ENCODE assay signal across 20 cellular contexts in genomic region chr2:168571061-168571460, GRCh38.
DNase-seq lines count a peak whose midpoint lies in the region; ATAC-seq and TF ChIP-seq lines count a peak whose summit lies in the region.
"Had no signal": no experiment of that assay in that cellular context is flagged by ENCODE, and none has a peak within 500 bp of the region (broad histone marks: within the 10 kb centered on the region; RNA-seq: fewer than 3 reads in every experiment).

No MANE protein-coding gene starts in this region.

- TF ChIP-seq CTCF in epithelial cell of esophagus (IDR thresholded peaks at IDR 0.05; ENCODE audit: insufficient read depth, low read depth, low read length, missing control alignments) (no peak), neutrophil (IDR thresholded peaks at IDR 0.05) (no peak)

- H3K27me3 Mint-ChIP-seq in activated naive CD4-positive, alpha-beta T cell treated with anti-CD3 and anti-CD28 coated beads, Interleukin-2, amount 50 U/mL, for 24 hours: no peaks in the 10 kb centered on the region
- H3K27me3 Mint-ChIP-seq in activated CD8-positive, alpha-beta T cell treated with anti-CD3 and anti-CD28 coated beads, Interleukin-2, amount 10 ng/mL, durations not matched to agents 7 days and 5 days (ENCODE audit: low read depth): no peaks in the 10 kb centered on the region

- no peaks in the 10 kb centered on the region for H3K9me3 ChIP-seq in neutrophil
- H3K9me3 ChIP-seq: ascending aorta, left lung had no signal

- no peak for DNase-seq in activated naive CD4-positive, alpha-beta T cell treated with anti-CD3 and anti-CD28 coated beads, Interleukin-2, amount 50 U/mL, for 16 hours
- DNase-seq in UCSD-AML1 (lab: John Stamatoyannopoulos, UW; ENCODE audit: unreplicated experiment): peak; percentile 20
- DNase-seq in epithelial cell of esophagus (ENCODE audit: low read depth): peak; percentile 83
- DNase-seq in SW480 (ENCODE audit: low spot score): no peak
- no peak for DNase-seq in activated CD8-positive, alpha-beta T cell treated with anti-CD3 and anti-CD28 coated beads, Interleukin-2, amount 10 ng/mL, durations not matched to agents 7 days and 5 days
- DNase-seq: activated naive CD4-positive, alpha-beta T cell treated with anti-CD3 and anti-CD28 coated beads for 36 hours; activated T-cell treated with anti-CD3 and anti-CD28 coated beads, Interleukin-2, amount 50 U/mL, for 48 hours; left lung; midbrain; NCI-H187; NCI-H2227 treated with DMSO at 0.1 percent for 48 hours; OCI-M1; posterior cingulate gyrus; SHP77 treated with DMSO at 0.1 percent for 48 hours; stimulated activated CD4-positive, alpha-beta T cell treated with anti-CD3 and anti-CD28 coated beads, Interleukin-15, amount 100 ng/mL, for 24 hours had no signal

- peaks cover 15 to 18% of the 10 kb centered on the region in 2 experiments for H3K4me1 ChIP-seq in neutrophil (ENCODE audit: control insufficient read depth in 1 of 2, insufficient read depth in 1 of 2, low read depth in 1 of 2, low read length in 1 of 2)
- H3K4me1 ChIP-seq: ascending aorta had no signal

- peak overlapping the region; percentile 47 for H3K27ac ChIP-seq in neutrophil
- H3K27ac ChIP-seq: ascending aorta, left lung had no signal

- H3K36me3 Mint-ChIP-seq in activated naive CD4-positive, alpha-beta T cell treated with anti-CD3 and anti-CD28 coated beads, Interleukin-2, amount 50 U/mL, for 24 hours: peaks cover 15% of the 10 kb centered on the region
- H3K36me3 Mint-ChIP-seq in activated CD8-positive, alpha-beta T cell treated with anti-CD3 and anti-CD28 coated beads, Interleukin-2, amount 10 ng/mL, durations not matched to agents 7 days and 5 days (ENCODE audit: low read depth): peaks cover 14% of the 10 kb centered on the region

- POLR2A ChIA-PET in activated CD8-positive, alpha-beta T cell treated with anti-CD3 and anti-CD28 coated beads, Interleukin-2, amount 10 ng/mL, durations not matched to agents 7 days and 5 days (lab: Charles Lee): no interaction called here

- H3K4me3 ChIP-seq in epithelial cell of esophagus (ENCODE audit: low read length): no peak overlapping the region
- H3K4me3 ChIP-seq in neutrophil (ENCODE audit: low read depth in 1 of 2, low read length in 1 of 2): no peak overlapping the region
- H3K4me3 ChIP-seq: ascending aorta, left lung had no signal

- CTCF ChIA-PET in activated CD8-positive, alpha-beta T cell treated with anti-CD3 and anti-CD28 coated beads, Interleukin-2, amount 10 ng/mL, durations not matched to agents 7 days and 5 days (lab: Charles Lee): no interaction called here

- no peaks in the 10 kb centered on the region for H3K27me3 ChIP-seq in neutrophil
- H3K27me3 ChIP-seq: ascending aorta, left lung had no signal

- H3K4me3 Mint-ChIP-seq in activated naive CD4-positive, alpha-beta T cell treated with anti-CD3 and anti-CD28 coated beads, Interleukin-2, amount 50 U/mL, for 24 hours: no peak overlapping the region
- H3K4me3 Mint-ChIP-seq in activated CD8-positive, alpha-beta T cell treated with anti-CD3 and anti-CD28 coated beads, Interleukin-2, amount 10 ng/mL, durations not matched to agents 7 days and 5 days: no peak overlapping the region
- H3K4me3 Mint-ChIP-seq: activated naive CD4-positive, alpha-beta T cell treated with anti-CD3 and anti-CD28 coated beads for 36 hours had no signal

- H3K9me3 Mint-ChIP-seq in activated naive CD4-positive, alpha-beta T cell treated with anti-CD3 and anti-CD28 coated beads, Interleukin-2, amount 50 U/mL, for 24 hours: peaks cover 5% of the 10 kb centered on the region
- no peaks in the 10 kb centered on the region for H3K9me3 Mint-ChIP-seq in activated CD8-positive, alpha-beta T cell treated with anti-CD3 and anti-CD28 coated beads, Interleukin-2, amount 10 ng/mL, durations not matched to agents 7 days and 5 days (ENCODE audit: insufficient read depth)

- no peak for ATAC-seq in activated CD8-positive, alpha-beta T cell treated with anti-CD3 and anti-CD28 coated beads, Interleukin-2, amount 10 ng/mL, durations not matched to agents 7 days and 5 days
- no peak for ATAC-seq in HG02970 (IDR thresholded peaks at IDR 0.05; ENCODE audit: low FRiP score, unreplicated experiment)
- ATAC-seq: left lung, sciatic nerve had no signal

- peak overlapping the region; percentile 88 for H3K27ac Mint-ChIP-seq in activated naive CD4-positive, alpha-beta T cell treated with anti-CD3 and anti-CD28 coated beads, Interleukin-2, amount 50 U/mL, for 24 hours
- no peak overlapping the region for H3K27ac Mint-ChIP-seq in activated CD8-positive, alpha-beta T cell treated with anti-CD3 and anti-CD28 coated beads, Interleukin-2, amount 10 ng/mL, durations not matched to agents 7 days and 5 days
- H3K27ac Mint-ChIP-seq: activated naive CD4-positive, alpha-beta T cell treated with anti-CD3 and anti-CD28 coated beads for 36 hours had no signal

- H3K4me1 Mint-ChIP-seq in activated naive CD4-positive, alpha-beta T cell treated with anti-CD3 and anti-CD28 coated beads, Interleukin-2, amount 50 U/mL, for 24 hours: peaks cover 31% of the 10 kb centered on the region
- H3K4me1 Mint-ChIP-seq in activated CD8-positive, alpha-beta T cell treated with anti-CD3 and anti-CD28 coated beads, Interleukin-2, amount 10 ng/mL, durations not matched to agents 7 days and 5 days (ENCODE audit: low read depth): peaks cover 6% of the 10 kb centered on the region

- no peaks in the 10 kb centered on the region for H3K36me3 ChIP-seq in neutrophil
- H3K36me3 ChIP-seq: ascending aorta, left lung had no signal

Comparison
In these comparisons a context has a peak if more than half of its experiments do, and no peak if none do; other contexts are left out.
1. DNase-seq: peak in UCSD-AML1 (single experiment) and epithelial cell of esophagus (single experiment); none in activated naive CD4-positive, alpha-beta T cell treated with anti-CD3 and anti-CD28 coated beads, Interleukin-2, amount 50 U/mL, for 16 hours (single experiment), SW480 (single experiment) and activated CD8-positive, alpha-beta T cell treated with anti-CD3 and anti-CD28 coated beads, Interleukin-2, amount 10 ng/mL, durations not matched to agents 7 days and 5 days (single experiment).